In genomic region chr2:137764638-137765037, GRCh38 we compare ENCODE assay signal across 26 cellular contexts.
DNase-seq lines count a peak whose midpoint lies in the region; ATAC-seq and TF ChIP-seq lines count a peak whose summit lies in the region.
"Had no signal": no experiment of that assay in that cellular context is flagged by ENCODE, and none has a peak within 500 bp of the region (broad histone marks: within the 10 kb centered on the region; RNA-seq: fewer than 3 reads in every experiment).

No MANE protein-coding gene starts in this region.

- no peaks in the 10 kb centered on the region for H3K79me1 ChIP-seq in H9 (ENCODE audit: insufficient read depth, low read depth, low read length, poor library complexity, severe bottlenecking)

- H3K4me3 ChIP-seq in epithelial cell of esophagus (ENCODE audit: low read length) (no peak overlapping the region), MM.1S (ENCODE audit: low read length) (no peak overlapping the region)
- H3K4me3 ChIP-seq: lung, MG63, transverse colon had no signal

- H3K14ac ChIP-seq in H9 (ENCODE audit: insufficient read depth, low read length): no peak overlapping the region

- H3K56ac ChIP-seq in H9 (ENCODE audit: insufficient read length, low read depth, low read length): no peak overlapping the region

- peaks cover 4 to 5% of the 10 kb centered on the region in 2 experiments for H3K4me1 Mint-ChIP-seq in H9
- peaks cover 1% of the 10 kb centered on the region for H3K4me1 Mint-ChIP-seq in mesothelial cell of epicardium
- H3K4me1 Mint-ChIP-seq: activated CD4-positive, alpha-beta T cell treated with anti-CD3 and anti-CD28 coated beads, Interleukin-2, amount 10 ng/mL, durations not matched to agents 24 days and 14 days; nephron had no signal

- H3K9ac ChIP-seq in H9 (ENCODE audit: extremely low read depth, insufficient read length, low read length): no peak overlapping the region
- H3K9ac ChIP-seq in MM.1S (ENCODE audit: low read length): no peak overlapping the region
- H3K9ac ChIP-seq: KMS-11 had no signal

- no peaks in the 10 kb centered on the region for H3K36me3 ChIP-seq in MM.1S (replicated peaks; ENCODE audit: insufficient read depth, low read length)
- H3K36me3 ChIP-seq: MG63, transverse colon had no signal

- no peak for DNase-seq in H9
- peak; percentile 33 for DNase-seq in NCI-H2227 (lab: John Stamatoyannopoulos, UW; ENCODE audit: unreplicated experiment)
- peak; percentile 17 for DNase-seq in RPMI7951 (ENCODE audit: low read depth)
- peak; percentile 2 for DNase-seq in epithelial cell of esophagus (ENCODE audit: low read depth)
- DNase-seq in MM.1S: no peak
- DNase-seq in mesothelial cell of epicardium (ENCODE audit: low spot score in 2 of 2, unreplicated experiment in 2 of 2): no peak
- DNase-seq in central memory CD4-positive, alpha-beta T cell: no peak
- DNase-seq: activated CD4-positive, alpha-beta T cell treated with anti-CD3 and anti-CD28 coated beads, Interleukin-2, amount 10 ng/mL, durations not matched to agents 24 days and 14 days; activated effector memory CD4-positive, alpha-beta T cell treated with Interleukin-2 at 50 U/mL for 16 hours; activated T-cell treated with anti-CD3 and anti-CD28 coated beads, Interleukin-2, amount 50 U/mL, for 1 hour; DMS 273 treated with DMSO at 0.1 percent for 48 hours; hippocampal formation; MG63; NCI-H1694 treated with DMSO at 0.1 percent for 48 hours; NCI-H2171; NCI-H510A treated with DMSO at 0.1 percent for 48 hours; stimulated activated CD4-positive, alpha-beta T cell treated with anti-CD3 and anti-CD28 coated beads, Interleukin-15, amount 100 ng/mL, for 24 hours; stimulated activated CD4-positive, alpha-beta T cell treated with anti-CD3 and anti-CD28 coated beads, Interleukin-4, amount 100 ng/mL, for 4 hours; transverse colon had no signal

- no peak overlapping the region for H4K91ac ChIP-seq in H9 (ENCODE audit: insufficient read length, low read depth, low read length)

- H4K20me1 ChIP-seq in H9 (ENCODE audit: control insufficient read depth, insufficient read depth, insufficient read length) (no peaks in the 10 kb centered on the region), MM.1S (ENCODE audit: insufficient read depth, low read length) (no peaks in the 10 kb centered on the region)

- H4K5ac ChIP-seq in H9 (ENCODE audit: insufficient read length, low read depth, low read length): no peak overlapping the region

- no peak overlapping the region for H3K4me3 Mint-ChIP-seq in H9
- no peak overlapping the region for H3K4me3 Mint-ChIP-seq in mesothelial cell of epicardium
- H3K4me3 Mint-ChIP-seq: activated CD4-positive, alpha-beta T cell treated with anti-CD3 and anti-CD28 coated beads, Interleukin-2, amount 10 ng/mL, durations not matched to agents 24 days and 14 days; activated naive CD8-positive, alpha-beta T cell; nephron; T-helper 2 cell treated with Interferon-gamma antibody and Interleukin-4, amounts not matched to agents 5 μg/mL and 100 μg/mL, for 36 hours had no signal

- H2BK5ac ChIP-seq in H9 (ENCODE audit: insufficient read length, low read length): no peak overlapping the region

- no peak overlapping the region for H3K27ac ChIP-seq in H9 (ENCODE audit: insufficient read length, low read depth, low read length)
- H3K27ac ChIP-seq in MM.1S (ENCODE audit: low read length): no peak overlapping the region
- H3K27ac ChIP-seq: KMS-11, transverse colon had no signal

- H3K27me3 Mint-ChIP-seq in H9 (ENCODE audit: low read depth) (no peaks in the 10 kb centered on the region), mesothelial cell of epicardium (ENCODE audit: low read depth) (no peaks in the 10 kb centered on the region)
- H3K27me3 Mint-ChIP-seq: activated CD4-positive, alpha-beta T cell treated with anti-CD3 and anti-CD28 coated beads, Interleukin-2, amount 10 ng/mL, durations not matched to agents 24 days and 14 days; activated naive CD8-positive, alpha-beta T cell had no signal

- no peak overlapping the region for H2AK5ac ChIP-seq in H9 (ENCODE audit: insufficient read length, low read length)

- H3K9me3 ChIP-seq in H9 (ENCODE audit: control insufficient read depth, low read depth, low read length): no peaks in the 10 kb centered on the region
- no peaks in the 10 kb centered on the region for H3K9me3 ChIP-seq in MM.1S (replicated peaks; ENCODE audit: insufficient read depth, low read length)
- H3K9me3 ChIP-seq: MG63, transverse colon had no signal

- no peak overlapping the region for H4K8ac ChIP-seq in H9 (replicated peaks; ENCODE audit: insufficient read length, low read depth, low read length)

- no peak overlapping the region for H2BK12ac ChIP-seq in H9 (ENCODE audit: insufficient read length, low read depth, low read length)

- no peak overlapping the region for H3K4me2 ChIP-seq in H9 (ENCODE audit: insufficient read depth, insufficient read length, low read length)
- no peak overlapping the region for H3K4me2 ChIP-seq in MM.1S (ENCODE audit: low read depth, low read length)
- H3K4me2 ChIP-seq: KMS-11 had no signal

- H3K9me2 ChIP-seq in MM.1S (replicated peaks; ENCODE audit: insufficient read depth, low read length): no peaks in the 10 kb centered on the region

- H3K23ac ChIP-seq in H9 (ENCODE audit: insufficient read length, low read depth, low read length): no peak overlapping the region

- H3K36me3 Mint-ChIP-seq in H9 (ENCODE audit: insufficient read depth in 1 of 3, low read depth in 3 of 3) (peaks cover 0 to 15% (median 0%) of the 10 kb centered on the region in 3 experiments; a peak in 2 of 7 replicates), mesothelial cell of epicardium (peaks cover 1% of the 10 kb centered on the region)
- H3K36me3 Mint-ChIP-seq: activated naive CD8-positive, alpha-beta T cell had no signal

- H3K18ac ChIP-seq in H9 (ENCODE audit: insufficient read length, low read depth, low read length): no peak overlapping the region

- ATAC-seq in GM18517 (IDR thresholded peaks at IDR 0.05; ENCODE audit: unreplicated experiment): no peak
- ATAC-seq: HCT116 had no signal

- H2BK20ac ChIP-seq in H9 (ENCODE audit: low read depth, low read length, poor library complexity, severe bottlenecking): no peak overlapping the region

- no peak overlapping the region for H2BK15ac ChIP-seq in H9 (ENCODE audit: low read depth, low read length)

- no peaks in the 10 kb centered on the region for H3F3A ChIP-seq in MM.1S (ENCODE audit: insufficient read depth, low read length)

- no peaks in the 10 kb centered on the region for H3K23me2 ChIP-seq in H9 (ENCODE audit: insufficient read length, low read depth, low read length, poor library complexity, severe bottlenecking)

- H2AFZ ChIP-seq in H9 (ENCODE audit: low read length) (peak overlapping the region; percentile 77), MM.1S (ENCODE audit: low read length) (no peak overlapping the region)

- no CpG with 5 or more reads among the region's 6 CpGs for whole genome bisulfite sequencing in H9 (ENCODE audit: extremely low coverage, insufficient read length, low lambda C conversion rate)

- H2BK120ac ChIP-seq in H9 (ENCODE audit: low read depth, low read length, poor library complexity, severe bottlenecking): no peak overlapping the region

- no peak overlapping the region; a peak in 2 of 7 replicates for H3K27ac Mint-ChIP-seq in H9
- H3K27ac Mint-ChIP-seq in mesothelial cell of epicardium: no peak overlapping the region
- H3K27ac Mint-ChIP-seq: activated CD4-positive, alpha-beta T cell treated with anti-CD3 and anti-CD28 coated beads, Interleukin-2, amount 10 ng/mL, durations not matched to agents 24 days and 14 days; activated naive CD8-positive, alpha-beta T cell; nephron; T-helper 2 cell treated with Interferon-gamma antibody and Interleukin-4, amounts not matched to agents 5 μg/mL and 100 μg/mL, for 36 hours had no signal

- H3K27me3 ChIP-seq in H9 (ENCODE audit: insufficient read depth, low read length) (no peaks in the 10 kb centered on the region), MM.1S (replicated peaks; ENCODE audit: insufficient read depth, low read length) (no peaks in the 10 kb centered on the region)
- H3K27me3 ChIP-seq: MG63, transverse colon had no signal

- H3K4me1 ChIP-seq in H9 (ENCODE audit: insufficient read depth, low read length) (no peaks in the 10 kb centered on the region), MM.1S (ENCODE audit: low read length) (no peaks in the 10 kb centered on the region)
- H3K4me1 ChIP-seq: transverse colon had no signal

- H3T11ph ChIP-seq in H9 (ENCODE audit: low read length): no peak overlapping the region

- no peak overlapping the region for H3K4ac ChIP-seq in H9 (ENCODE audit: low read depth, low read length)

- H3K79me2 ChIP-seq in H9 (ENCODE audit: insufficient read depth, low read length) (no peaks in the 10 kb centered on the region), MM.1S (ENCODE audit: low read length) (no peaks in the 10 kb centered on the region)

- H3K9me3 Mint-ChIP-seq in H9: peaks cover 12 to 19% of the 10 kb centered on the region in 2 experiments
- H3K9me3 Mint-ChIP-seq in mesothelial cell of epicardium: peaks cover 28% of the 10 kb centered on the region

- TF ChIP-seq CTCF in H9 (conservative IDR thresholded peaks at IDR 0.05) (no peak), epithelial cell of esophagus (IDR thresholded peaks at IDR 0.05; ENCODE audit: insufficient read depth, low read depth, low read length, missing control alignments) (no peak), MM.1S (IDR thresholded peaks at IDR 0.05; ENCODE audit: low read length) (no peak), mesothelial cell of epicardium (IDR thresholded peaks at IDR 0.05; ENCODE audit: unreplicated experiment) (no peak)

Comparison
In these comparisons a context has a peak if more than half of its experiments do, and no peak if none do; other contexts are left out.
1. DNase-seq: peak in NCI-H2227 (single experiment), RPMI7951 (single experiment) and epithelial cell of esophagus (single experiment); none in H9 (single experiment), MM.1S (single experiment), mesothelial cell of epicardium (0 of 2) and central memory CD4-positive, alpha-beta T cell (single experiment).